Comparison of ENCODE assay signal across 8 cellular contexts in the genomic region with DNA sequence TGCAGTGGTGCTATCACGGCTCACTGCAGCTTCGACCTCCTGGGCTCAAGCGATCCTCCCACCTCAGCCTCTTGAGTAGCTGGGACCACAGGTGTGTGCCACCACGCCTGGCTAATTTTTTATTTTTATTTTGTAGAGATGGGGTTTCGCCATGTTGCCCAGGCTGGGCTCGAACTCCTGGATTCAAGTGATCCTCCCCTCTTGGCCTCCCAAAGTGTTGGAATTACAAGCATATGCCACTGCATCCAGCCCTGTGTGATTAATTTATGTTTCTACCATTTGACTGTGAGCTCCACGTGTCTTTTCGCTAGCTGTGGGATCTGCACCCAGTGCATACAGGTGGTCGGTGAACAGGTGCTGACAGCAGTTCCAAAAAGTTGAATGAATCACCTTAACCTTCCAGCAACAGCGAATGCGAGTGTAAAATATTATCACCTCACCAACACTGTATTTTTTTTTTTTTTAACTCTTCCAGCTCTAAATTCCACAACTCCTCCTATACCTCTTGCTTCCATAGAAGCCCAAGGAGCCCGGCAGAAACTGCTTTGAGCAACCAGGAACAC. TPM values are rescaled to one million over a fixed set of nuclear protein-coding genes. Genes with fewer than 3 reads are reported as not detected.
DNase-seq lines count a peak whose midpoint lies in the region; ATAC-seq and TF ChIP-seq lines count a peak whose summit lies in the region.

No MANE protein-coding gene starts in this region.

- no TSS peak for BruUV-seq in Caco-2 (replicated peaks; lab: Mats Ljungman, UMichigan)

- H3K36me3 ChIP-seq in Caco-2 (ENCODE audit: control insufficient read depth, insufficient read depth, low read length) = no peaks in the 10 kb centered on the region
- no peaks in the 10 kb centered on the region for H3K36me3 ChIP-seq in fibroblast of lung (ENCODE audit: control insufficient read depth, insufficient read depth, low read length)
- no peaks in the 10 kb centered on the region for H3K36me3 ChIP-seq in suprapubic skin

- no peaks in the 10 kb centered on the region for H3K36me3 Mint-ChIP-seq in Caco-2 (ENCODE audit: insufficient read depth, unreplicated experiment)

- peak; percentile 36 for ATAC-seq in GM21528 (IDR thresholded peaks at IDR 0.05; ENCODE audit: low FRiP score, unreplicated experiment)

- H3K4me1 Mint-ChIP-seq in Caco-2 (ENCODE audit: low read depth, unreplicated experiment) = peaks cover 7% of the 10 kb centered on the region

- peak overlapping the region; percentile 51 for H3K4me2 ChIP-seq in fibroblast of lung (ENCODE audit: extremely low read depth, insufficient read depth, low read length)

- POLR2A ChIA-PET in Caco-2 (lab: Charles Lee) = interaction anchor here (0.6 kb wide), 1 partner anchor 58 kb away, joined by 5 read pairs; no protein-coding TSS in a partner anchor

- TF ChIP-seq POLR2A in suprapubic skin (IDR thresholded peaks at IDR 0.05) = no peak

- no peak overlapping the region for H3K9ac ChIP-seq in fibroblast of lung (ENCODE audit: insufficient read depth, low read length)

- H3K9me3 Mint-ChIP-seq in Caco-2 (ENCODE audit: unreplicated experiment) = no peaks in the 10 kb centered on the region

- no peaks in the 10 kb centered on the region for H3K79me2 ChIP-seq in fibroblast of lung (ENCODE audit: control insufficient read depth, insufficient read depth, low read length)

- peak overlapping the region; percentile 81 for H2AFZ ChIP-seq in fibroblast of lung (ENCODE audit: low read length)

- H3K4me3 ChIP-seq in Caco-2 (ENCODE audit: low read depth, low read length) = peak overlapping the region; percentile 21
- peak overlapping the region; percentile 20 for H3K4me3 ChIP-seq in HL-60 (replicated peaks; ENCODE audit: insufficient read depth, low read length)
- peak overlapping the region in 1 of 4 experiments; percentile 13 for H3K4me3 ChIP-seq in fibroblast of lung (replicated peaks in 1 of 4; ENCODE audit: control extremely low read depth in 1 of 4, insufficient read depth in 1 of 4, low read depth in 3 of 4, low read length in 4 of 4)
- peak overlapping the region; percentile 90 for H3K4me3 ChIP-seq in suprapubic skin

- H3K9me3 ChIP-seq in Caco-2 (no peaks in the 10 kb centered on the region), fibroblast of lung (ENCODE audit: control insufficient read depth, insufficient read depth, low read depth, low read length) (no peaks in the 10 kb centered on the region), suprapubic skin (no peaks in the 10 kb centered on the region)

- no peaks in the 10 kb centered on the region for H3K27me3 Mint-ChIP-seq in Caco-2 (ENCODE audit: insufficient read depth, unreplicated experiment)

- H3K27me3 ChIP-seq in Caco-2 (replicated peaks; ENCODE audit: control insufficient read depth, insufficient read depth, low read length) (no peaks in the 10 kb centered on the region), HL-60 (ENCODE audit: insufficient read depth, poor library complexity, severe bottlenecking) (no peaks in the 10 kb centered on the region), fibroblast of lung (ENCODE audit: control insufficient read depth, insufficient read depth, low read length) (no peaks in the 10 kb centered on the region), suprapubic skin (no peaks in the 10 kb centered on the region)

- WGBS in suprapubic skin = 54% methylated on average over 12 of the region's 12 CpGs

- DNase-seq in Caco-2 (peak in 1 of 2 experiments; percentile 4), HL-60 (ENCODE audit: low read depth in 1 of 2, low spot score in 1 of 2) (no peak), fibroblast of lung (ENCODE audit: low read depth in 2 of 2) (no peak), suprapubic skin (ENCODE audit: low spot score in 2 of 2) (no peak), mucosa of gallbladder (ENCODE audit: low spot score) (no peak), DMS153 (lab: John Stamatoyannopoulos, UW) (no peak)
- DNase-seq in stimulated activated CD4-positive, alpha-beta T cell treated with anti-CD3 and anti-CD28 coated beads, Interleukin-4, amount 100 ng/mL, for 1 hour = no peak

- CTCF ChIA-PET in Caco-2 (lab: Charles Lee) = interaction anchor here (0.6 to 0.9 kb wide), 5 partner anchors 47 to 557 kb away, joined by 3 to 7 read pairs (median 3); no protein-coding TSS in a partner anchor

- peak overlapping the region; percentile 71 for H3K27ac Mint-ChIP-seq in Caco-2 (ENCODE audit: unreplicated experiment)

- TF ChIP-seq EP300 in suprapubic skin (IDR thresholded peaks at IDR 0.05) = no peak

- TF ChIP-seq CTCF in Caco-2 (IDR thresholded peaks at IDR 0.05; ENCODE audit: insufficient read depth in 1 of 2, low read depth in 1 of 2, low read length in 1 of 2, severe bottlenecking in 1 of 2, unreplicated experiment in 1 of 2) = no peak
- no peak for TF ChIP-seq CTCF in HL-60 (IDR thresholded peaks at IDR 0.05; ENCODE audit: insufficient read depth, low read length)
- TF ChIP-seq CTCF in fibroblast of lung (conservative IDR thresholded peaks at IDR 0.05 in 1 of 2, IDR thresholded peaks at IDR 0.05 in 1 of 2; ENCODE audit: low read depth in 1 of 2, low read length in 2 of 2) = no peak
- no peak for TF ChIP-seq CTCF in suprapubic skin (IDR thresholded peaks at IDR 0.05)

- intact Hi-C loops in Caco-2 (cut with micrococcal nuclease; ENCODE audit: unreplicated experiment) = loop anchor here (1.0 to 2.0 kb wide), 3 partner anchors 27 to 377 kb away; a partner anchor contains a TSS

- H4K20me1 ChIP-seq in fibroblast of lung (ENCODE audit: control insufficient read depth, extremely low read depth, insufficient read depth, low read length) = no peaks in the 10 kb centered on the region

- peak overlapping the region; percentile 53 for H3K27ac ChIP-seq in HL-60 (replicated peaks)
- H3K27ac ChIP-seq in fibroblast of lung (ENCODE audit: insufficient read depth, low read length) = no peak overlapping the region
- H3K27ac ChIP-seq in suprapubic skin = no peak overlapping the region

- H3K4me1 ChIP-seq in Caco-2 = no peaks in the 10 kb centered on the region; the same call in 1 of the 2 replicates
- peaks cover 6% of the 10 kb centered on the region for H3K4me1 ChIP-seq in fibroblast of lung (ENCODE audit: control insufficient read depth, extremely low read depth, insufficient read depth, low read length)
- peaks cover 16% of the 10 kb centered on the region for H3K4me1 ChIP-seq in suprapubic skin

- peak overlapping the region; percentile 70 for H3K4me3 Mint-ChIP-seq in Caco-2 (ENCODE audit: unreplicated experiment)

RNA-seq across cellular contexts. Expression of a gene that starts 0.5 kb away (rescaled TPM):
- 4.3 and 6.9 TPM in 2 replicates for total RNA-seq in Caco-2 (2022)
- 8.7 and 21.5 TPM in 2 replicates for total RNA-seq in fibroblast of lung
- 13.7 and 15.2 TPM in 2 replicates for polyA plus RNA-seq in fibroblast of lung
- 7.5 and 8.2 TPM in 2 replicates for polyA plus RNA-seq in fibroblast of lung (2012)
- polyA minus RNA-seq in fibroblast of lung (ENCODE audit: low replicate concordance) = 2.3 and 3.1 TPM in 2 replicates
- 10 to 100 TPM in 3 of 4 donors, 1 to 10 TPM in 1; 7.6 to 16.1 (median 12.8) TPM for total RNA-seq in suprapubic skin
- total RNA-seq in mucosa of gallbladder = 11.6 TPM
